10 cellular contexts compared by ENCODE assay signal in genomic region chr11:86183694-86184093, GRCh38.
A peak's percentile ranks its signal among the peaks of the same experiment; 100 is the strongest.
DNase-seq lines count a peak whose midpoint lies in the region; FAIRE-seq and TF ChIP-seq lines count a peak whose summit lies in the region.
"Had no signal": no experiment of that assay in that cellular context is flagged by ENCODE, and none has a peak within 500 bp of the region (broad histone marks: within the 10 kb centered on the region; RNA-seq: fewer than 3 reads in every experiment).

No MANE protein-coding gene starts in this region.

- POLR2A ChIA-PET in activated CD4-positive, alpha-beta memory T cell treated with anti-CD3 and anti-CD28 coated beads for 36 hours (lab: Charles Lee): interaction anchor here (1.0 to 1.4 kb wide), 5 partner anchors 9 to 116 kb away, joined by 3 to 4 read pairs (median 3); no protein-coding TSS in a partner anchor
- POLR2A ChIA-PET in activated CD4-positive, alpha-beta memory T cell treated with anti-CD3 and anti-CD28 coated beads, Interleukin-2, amount 10 ng/mL, durations not matched to agents 7 days and 5 days (lab: Charles Lee): interaction anchor here (0.7 to 2.6 kb wide), 4 partner anchors 10 to 118 kb away, joined by 3 to 23 read pairs (median 4); partner anchors contain the start of gene PICALM
- POLR2A ChIA-PET in endothelial cell of umbilical vein (lab: Charles Lee): no interaction called here

- TF ChIP-seq CTCF in endothelial cell of umbilical vein (IDR thresholded peaks at IDR 0.05; ENCODE audit: extremely low read depth in 1 of 2, insufficient read depth in 1 of 2, low read depth in 1 of 2, low read length in 2 of 2) (no peak), osteocyte (IDR thresholded peaks at IDR 0.05) (no peak)

- dilution Hi-C loops in endothelial cell of umbilical vein (cut with MboI; ENCODE audit: extremely low pct_ligation_motif_present, low sequenced_read_pairs): no loop called here

- H3K4me3 Mint-ChIP-seq in activated CD4-positive, alpha-beta memory T cell treated with anti-CD3 and anti-CD28 coated beads for 36 hours: no peak overlapping the region
- no peak overlapping the region for H3K4me3 Mint-ChIP-seq in activated CD4-positive, alpha-beta memory T cell treated with anti-CD3 and anti-CD28 coated beads, Interleukin-2, amount 10 ng/mL, durations not matched to agents 7 days and 5 days
- H3K4me3 Mint-ChIP-seq in osteocyte (ENCODE audit: unreplicated experiment): no peak overlapping the region

- no peaks in the 10 kb centered on the region for H3K9me3 ChIP-seq in endothelial cell of umbilical vein (replicated peaks; ENCODE audit: control insufficient read depth, insufficient read depth, low read length)

- no peaks in the 10 kb centered on the region for H3K36me3 ChIP-seq in endothelial cell of umbilical vein (ENCODE audit: control insufficient read depth in 2 of 2, extremely low read depth in 1 of 2, insufficient read depth in 2 of 2, low read length in 2 of 2)

- H3K27ac Mint-ChIP-seq in activated CD4-positive, alpha-beta memory T cell treated with anti-CD3 and anti-CD28 coated beads for 36 hours: no peak overlapping the region
- no peak overlapping the region for H3K27ac Mint-ChIP-seq in activated CD4-positive, alpha-beta memory T cell treated with anti-CD3 and anti-CD28 coated beads, Interleukin-2, amount 10 ng/mL, durations not matched to agents 7 days and 5 days
- no peak overlapping the region for H3K27ac Mint-ChIP-seq in osteocyte (ENCODE audit: unreplicated experiment)

- H3K79me2 ChIP-seq in endothelial cell of umbilical vein (ENCODE audit: control insufficient read depth, insufficient read depth, low read length): no peaks in the 10 kb centered on the region

- H3K4me1 Mint-ChIP-seq in activated CD4-positive, alpha-beta memory T cell treated with anti-CD3 and anti-CD28 coated beads for 36 hours (ENCODE audit: low read depth): peaks cover 9% of the 10 kb centered on the region
- H3K4me1 Mint-ChIP-seq in activated CD4-positive, alpha-beta memory T cell treated with anti-CD3 and anti-CD28 coated beads, Interleukin-2, amount 10 ng/mL, durations not matched to agents 7 days and 5 days: peaks cover 5% of the 10 kb centered on the region
- peaks cover 8% of the 10 kb centered on the region for H3K4me1 Mint-ChIP-seq in osteocyte (ENCODE audit: unreplicated experiment)

- H3K9me3 Mint-ChIP-seq in activated CD4-positive, alpha-beta memory T cell treated with anti-CD3 and anti-CD28 coated beads for 36 hours: no peaks in the 10 kb centered on the region
- H3K9me3 Mint-ChIP-seq in activated CD4-positive, alpha-beta memory T cell treated with anti-CD3 and anti-CD28 coated beads, Interleukin-2, amount 10 ng/mL, durations not matched to agents 7 days and 5 days: no peaks in the 10 kb centered on the region
- H3K9me3 Mint-ChIP-seq in osteocyte (ENCODE audit: unreplicated experiment): no peaks in the 10 kb centered on the region

- H4K20me1 ChIP-seq in endothelial cell of umbilical vein (replicated peaks; ENCODE audit: control insufficient read depth, extremely low read depth, insufficient read depth, low read length): no peaks in the 10 kb centered on the region

- no peaks in the 10 kb centered on the region for H3K9me1 ChIP-seq in endothelial cell of umbilical vein (replicated peaks; ENCODE audit: control insufficient read depth, extremely low read depth, insufficient read depth, low read length)

- peak; percentile 59 for DNase-seq in activated CD4-positive, alpha-beta memory T cell treated with anti-CD3 and anti-CD28 coated beads for 36 hours
- DNase-seq in activated CD4-positive, alpha-beta memory T cell treated with anti-CD3 and anti-CD28 coated beads, Interleukin-2, amount 10 ng/mL, durations not matched to agents 7 days and 5 days: no peak
- DNase-seq in NCI-H524 (lab: John Stamatoyannopoulos, UW) (peak; percentile 21 to 80), endothelial cell of umbilical vein (ENCODE audit: low read depth, low spot score) (no peak), NCI-H1930 (lab: John Stamatoyannopoulos, UW) (no peak), AG20443 (ENCODE audit: low spot score) (no peak), osteocyte (ENCODE audit: extremely low spot score, unreplicated experiment) (no peak)
- peak; percentile 34 to 56 for DNase-seq in stimulated activated CD8-positive, alpha-beta memory T cell treated with anti-CD3 and anti-CD28 coated beads, Interleukin-2, amount 100 ng/mL, for 48 hours (ENCODE audit: low read depth in 2 of 2)
- DNase-seq: effector CD4-positive, alpha-beta T cell; NCI-H510A treated with DMSO at 0.1 percent for 48 hours had no signal

- H3K9ac ChIP-seq in endothelial cell of umbilical vein (replicated peaks; ENCODE audit: extremely low read depth, insufficient read depth, low read length): no peak overlapping the region

- no peak for FAIRE-seq in endothelial cell of umbilical vein (lab: Jason Lieb, UNC)

- no peak for TF ChIP-seq POLR2A in endothelial cell of umbilical vein (IDR thresholded peaks at IDR 0.05; ENCODE audit: low read depth, low read length)

- no peaks in the 10 kb centered on the region for H3K27me3 Mint-ChIP-seq in activated CD4-positive, alpha-beta memory T cell treated with anti-CD3 and anti-CD28 coated beads for 36 hours
- H3K27me3 Mint-ChIP-seq in activated CD4-positive, alpha-beta memory T cell treated with anti-CD3 and anti-CD28 coated beads, Interleukin-2, amount 10 ng/mL, durations not matched to agents 7 days and 5 days: no peaks in the 10 kb centered on the region
- H3K27me3 Mint-ChIP-seq in osteocyte (ENCODE audit: unreplicated experiment): no peaks in the 10 kb centered on the region

- H3K4me2 ChIP-seq in endothelial cell of umbilical vein (ENCODE audit: insufficient read depth, low read length): no peak overlapping the region

- CTCF ChIA-PET in activated CD4-positive, alpha-beta memory T cell treated with anti-CD3 and anti-CD28 coated beads for 36 hours (lab: Charles Lee): interaction anchor here (0.9 to 3.1 kb wide), 3 partner anchors 10 to 142 kb away, joined by 3 to 17 read pairs (median 5); no protein-coding TSS in a partner anchor
- CTCF ChIA-PET in activated CD4-positive, alpha-beta memory T cell treated with anti-CD3 and anti-CD28 coated beads, Interleukin-2, amount 10 ng/mL, durations not matched to agents 7 days and 5 days (lab: Charles Lee): interaction anchor here (0.7 to 3.5 kb wide), 4 partner anchors 10 to 142 kb away, joined by 3 to 30 read pairs (median 3); no protein-coding TSS in a partner anchor
- CTCF ChIA-PET in endothelial cell of umbilical vein (lab: Charles Lee): interaction anchor here (0.8 to 2.9 kb wide), 2 partner anchors 10 to 142 kb away, joined by 3 to 16 read pairs; no protein-coding TSS in a partner anchor

- no peak overlapping the region for H3K27ac ChIP-seq in endothelial cell of umbilical vein (ENCODE audit: insufficient read depth, low read depth, low read length)

- no peak overlapping the region for H3K4me3 ChIP-seq in endothelial cell of umbilical vein (replicated peaks in 1 of 3; ENCODE audit: insufficient read depth in 1 of 3, low read depth in 1 of 3, low read length in 3 of 3)

- intact Hi-C loops in activated CD4-positive, alpha-beta memory T cell treated with anti-CD3 and anti-CD28 coated beads for 36 hours (cut with micrococcal nuclease): no loop called here
- intact Hi-C loops in endothelial cell of umbilical vein (cut with micrococcal nuclease): no loop called here

- H3K4me1 ChIP-seq in endothelial cell of umbilical vein (ENCODE audit: control insufficient read depth, extremely low read depth, insufficient read depth, low read length): no peaks in the 10 kb centered on the region

- no peaks in the 10 kb centered on the region for H3K36me3 Mint-ChIP-seq in activated CD4-positive, alpha-beta memory T cell treated with anti-CD3 and anti-CD28 coated beads for 36 hours
- H3K36me3 Mint-ChIP-seq in activated CD4-positive, alpha-beta memory T cell treated with anti-CD3 and anti-CD28 coated beads, Interleukin-2, amount 10 ng/mL, durations not matched to agents 7 days and 5 days (ENCODE audit: low read depth): peaks cover 4% of the 10 kb centered on the region
- no peaks in the 10 kb centered on the region for H3K36me3 Mint-ChIP-seq in osteocyte (ENCODE audit: unreplicated experiment)

- no TSS peak for BruUV-seq in endothelial cell of umbilical vein (replicated peaks; lab: Mats Ljungman, UMichigan)

- no peaks in the 10 kb centered on the region for H3K27me3 ChIP-seq in endothelial cell of umbilical vein (ENCODE audit: control insufficient read depth in 2 of 2, insufficient read depth in 2 of 2, low read length in 2 of 2)

- H2AFZ ChIP-seq in endothelial cell of umbilical vein (ENCODE audit: low read depth, low read length): no peak overlapping the region

TF ChIP-seq in endothelial cell of umbilical vein, 7 proteins besides CTCF, POLR2A, EP300 and RAD21:
- peak; percentile 10 for TF ChIP-seq FOS (IDR thresholded peaks at IDR 0.05; ENCODE audit: borderline replicate concordance, insufficient read depth, low read length)
- TF ChIP-seq EZH2 (IDR thresholded peaks at IDR 0.05; ENCODE audit: borderline replicate concordance, low read depth, low read length, severe bottlenecking): no peak

Comparison
In these comparisons a context has a peak if more than half of its experiments do, and no peak if none do; other contexts are left out.
1. DNase-seq: peak in activated CD4-positive, alpha-beta memory T cell treated with anti-CD3 and anti-CD28 coated beads for 36 hours (single experiment), NCI-H524 (2 of 2) and stimulated activated CD8-positive, alpha-beta memory T cell treated with anti-CD3 and anti-CD28 coated beads, Interleukin-2, amount 100 ng/mL, for 48 hours (2 of 2); none in activated CD4-positive, alpha-beta memory T cell treated with anti-CD3 and anti-CD28 coated beads, Interleukin-2, amount 10 ng/mL, durations not matched to agents 7 days and 5 days (single experiment), endothelial cell of umbilical vein (single experiment), NCI-H1930 (0 of 2), AG20443 (single experiment) and osteocyte (single experiment).